In genomic region chr17:5501725-5502124, GRCh38 we compare ENCODE assay signal across 10 cellular contexts. TPM values are rescaled to one million over a fixed set of nuclear protein-coding genes. Genes with fewer than 3 reads are reported as not detected.
A peak's percentile ranks its signal among the peaks of the same experiment; 100 is the strongest.
DNase-seq lines count a peak whose midpoint lies in the region; ATAC-seq lines count a peak whose summit lies in the region.
"Had no signal": no experiment of that assay in that cellular context is flagged by ENCODE, and none has a peak within 500 bp of the region (broad histone marks: within the 10 kb centered on the region; RNA-seq: fewer than 3 reads in every experiment).

No MANE protein-coding gene starts in this region.

- H2BK15ac ChIP-seq in mesenchymal stem cell (ENCODE audit: low read depth, poor library complexity, severe bottlenecking) = peak overlapping the region; percentile 30

- H2AK5ac ChIP-seq in mesenchymal stem cell (ENCODE audit: low read length, severe bottlenecking) = no peak overlapping the region

- no peak overlapping the region for H3K4ac ChIP-seq in mesenchymal stem cell (ENCODE audit: low read depth in 1 of 2, low read length in 2 of 2)

- no peak overlapping the region for H3K27ac Mint-ChIP-seq in activated T-cell treated with anti-CD3 and anti-CD28 coated beads, Interleukin-2, amount 50 U/mL, for 72 hours
- no peak overlapping the region for H3K27ac Mint-ChIP-seq in activated T-helper 1 cell treated with anti-CD3 and anti-CD28 coated beads, Interleukin-12 subunit alpha, Interleukin-12 subunit beta, Interleukin-2, Interleukin-4 antibody, amounts not matched to agents 30 ng/mL and 10 ng/mL and 1 ng/mL, durations not matched to agents 14 hours and 24 hours and 36 hours
- no peak overlapping the region for H3K27ac Mint-ChIP-seq in stimulated activated naive B cell treated with anti-CD40 and anti-IgM and Interleukin-4, amounts not matched to agents 10 μg/mL and 1 μg/mL and 100 μg/mL, for 72 hours

- H2BK12ac ChIP-seq in mesenchymal stem cell (ENCODE audit: low read length in 2 of 2) = peak overlapping the region in 1 of 2 experiments; percentile 75

- no peak overlapping the region for H2BK120ac ChIP-seq in mesenchymal stem cell (ENCODE audit: low read depth, low read length)

- H3K9me3 Mint-ChIP-seq in activated T-cell treated with anti-CD3 and anti-CD28 coated beads, Interleukin-2, amount 50 U/mL, for 72 hours = no peaks in the 10 kb centered on the region
- H3K9me3 Mint-ChIP-seq in activated T-helper 1 cell treated with anti-CD3 and anti-CD28 coated beads, Interleukin-12 subunit alpha, Interleukin-12 subunit beta, Interleukin-2, Interleukin-4 antibody, amounts not matched to agents 30 ng/mL and 10 ng/mL and 1 ng/mL, durations not matched to agents 14 hours and 24 hours and 36 hours = no peaks in the 10 kb centered on the region
- no peaks in the 10 kb centered on the region for H3K9me3 Mint-ChIP-seq in stimulated activated naive B cell treated with anti-CD40 and anti-IgM and Interleukin-4, amounts not matched to agents 10 μg/mL and 1 μg/mL and 100 μg/mL, for 72 hours

- H3K4me3 ChIP-seq in mesenchymal stem cell (ENCODE audit: insufficient read depth in 1 of 2, low read depth in 1 of 2, low read length in 2 of 2) = no peak overlapping the region
- H3K4me3 ChIP-seq in H7 (ENCODE audit: insufficient read depth, low read depth, low read length) = no peak overlapping the region

- intact Hi-C loops in activated T-helper 1 cell treated with anti-CD3 and anti-CD28 coated beads, Interleukin-12 subunit alpha, Interleukin-12 subunit beta, Interleukin-2, Interleukin-4 antibody, amounts not matched to agents 30 ng/mL and 10 ng/mL and 1 ng/mL, durations not matched to agents 14 hours and 24 hours and 36 hours (cut with micrococcal nuclease) = loop anchor here (1.0 to 5.0 kb wide), 3 partner anchors 15 to 81 kb away; partner anchors contain the start of genes DERL2, MIS12 and NLRP1

- peak overlapping the region; percentile 97 to 98 for H3K4me3 Mint-ChIP-seq in activated T-cell treated with anti-CD3 and anti-CD28 coated beads, Interleukin-2, amount 50 U/mL, for 72 hours
- peak overlapping the region; percentile 49 for H3K4me3 Mint-ChIP-seq in activated T-helper 1 cell treated with anti-CD3 and anti-CD28 coated beads, Interleukin-12 subunit alpha, Interleukin-12 subunit beta, Interleukin-2, Interleukin-4 antibody, amounts not matched to agents 30 ng/mL and 10 ng/mL and 1 ng/mL, durations not matched to agents 14 hours and 24 hours and 36 hours
- peak overlapping the region; percentile 5 to 95 for H3K4me3 Mint-ChIP-seq in stimulated activated naive B cell treated with anti-CD40 and anti-IgM and Interleukin-4, amounts not matched to agents 10 μg/mL and 1 μg/mL and 100 μg/mL, for 72 hours

- no peaks in the 10 kb centered on the region for H3K36me3 Mint-ChIP-seq in activated T-cell treated with anti-CD3 and anti-CD28 coated beads, Interleukin-2, amount 50 U/mL, for 72 hours (ENCODE audit: insufficient read depth in 2 of 2)
- peaks cover 25% of the 10 kb centered on the region for H3K36me3 Mint-ChIP-seq in activated T-helper 1 cell treated with anti-CD3 and anti-CD28 coated beads, Interleukin-12 subunit alpha, Interleukin-12 subunit beta, Interleukin-2, Interleukin-4 antibody, amounts not matched to agents 30 ng/mL and 10 ng/mL and 1 ng/mL, durations not matched to agents 14 hours and 24 hours and 36 hours (ENCODE audit: low read depth)
- H3K36me3 Mint-ChIP-seq in stimulated activated naive B cell treated with anti-CD40 and anti-IgM and Interleukin-4, amounts not matched to agents 10 μg/mL and 1 μg/mL and 100 μg/mL, for 72 hours = peaks cover 4 to 7% of the 10 kb centered on the region in 2 donors

- no peak overlapping the region for H3K4me2 ChIP-seq in mesenchymal stem cell (ENCODE audit: low read length, poor library complexity, severe bottlenecking)

- H4K91ac ChIP-seq in mesenchymal stem cell (ENCODE audit: low read length) = no peak overlapping the region

- no peak overlapping the region for H2AFZ ChIP-seq in mesenchymal stem cell (ENCODE audit: low read depth, low read length)

- H3K23ac ChIP-seq in mesenchymal stem cell (ENCODE audit: low read length in 2 of 2) = no peak overlapping the region

- no peaks in the 10 kb centered on the region for H3K9me3 ChIP-seq in mesenchymal stem cell (ENCODE audit: control insufficient read depth, low read length)
- H3K9me3 ChIP-seq: lower lobe of right lung, upper lobe of right lung had no signal

- no peak for ATAC-seq in activated T-cell treated with anti-CD3 and anti-CD28 coated beads, Interleukin-2, amount 50 U/mL, for 72 hours (replicated peaks in 1 of 2)
- ATAC-seq in stimulated activated naive B cell treated with anti-CD40 and anti-IgM and Interleukin-4, amounts not matched to agents 10 μg/mL and 1 μg/mL and 100 μg/mL, for 72 hours (replicated peaks) = no peak

- H3K4me1 Mint-ChIP-seq in activated T-cell treated with anti-CD3 and anti-CD28 coated beads, Interleukin-2, amount 50 U/mL, for 72 hours (ENCODE audit: low read depth) = peaks cover 14% of the 10 kb centered on the region
- H3K4me1 Mint-ChIP-seq in activated T-helper 1 cell treated with anti-CD3 and anti-CD28 coated beads, Interleukin-12 subunit alpha, Interleukin-12 subunit beta, Interleukin-2, Interleukin-4 antibody, amounts not matched to agents 30 ng/mL and 10 ng/mL and 1 ng/mL, durations not matched to agents 14 hours and 24 hours and 36 hours (ENCODE audit: low read depth) = peaks cover 11% of the 10 kb centered on the region
- peaks cover 9 to 18% of the 10 kb centered on the region in 2 donors for H3K4me1 Mint-ChIP-seq in stimulated activated naive B cell treated with anti-CD40 and anti-IgM and Interleukin-4, amounts not matched to agents 10 μg/mL and 1 μg/mL and 100 μg/mL, for 72 hours

- H3K36me3 ChIP-seq in mesenchymal stem cell (ENCODE audit: control insufficient read depth in 1 of 2, insufficient read depth in 2 of 2, low read depth in 1 of 2, low read length in 2 of 2) (peaks cover 0 to 24% of the 10 kb centered on the region in 2 experiments), H7 (replicated peaks; ENCODE audit: control insufficient read depth, insufficient read depth, low read length) (no peaks in the 10 kb centered on the region)
- H3K36me3 ChIP-seq: upper lobe of right lung had no signal

- H3K14ac ChIP-seq in mesenchymal stem cell (ENCODE audit: low read length in 2 of 2) = no peak overlapping the region

- H3K27ac ChIP-seq in mesenchymal stem cell (ENCODE audit: low read length, poor library complexity, severe bottlenecking) = no peak overlapping the region
- H3K27ac ChIP-seq: upper lobe of right lung had no signal

- peaks cover 10% of the 10 kb centered on the region for H3K4me1 ChIP-seq in mesenchymal stem cell (ENCODE audit: control insufficient read depth, insufficient read depth, low read depth, low read length)

- 89% methylated on average over 8 of the region's 8 CpGs for WGBS in mesenchymal stem cell

- no peak overlapping the region for H4K8ac ChIP-seq in mesenchymal stem cell (ENCODE audit: low read length)

- H3K79me1 ChIP-seq in mesenchymal stem cell (replicated peaks; ENCODE audit: low read length, poor library complexity, severe bottlenecking) = peaks cover 1% of the 10 kb centered on the region

- H3K27me3 Mint-ChIP-seq in activated T-cell treated with anti-CD3 and anti-CD28 coated beads, Interleukin-2, amount 50 U/mL, for 72 hours (ENCODE audit: low read depth) = no peaks in the 10 kb centered on the region
- peaks cover under 1% of the 10 kb centered on the region for H3K27me3 Mint-ChIP-seq in activated T-helper 1 cell treated with anti-CD3 and anti-CD28 coated beads, Interleukin-12 subunit alpha, Interleukin-12 subunit beta, Interleukin-2, Interleukin-4 antibody, amounts not matched to agents 30 ng/mL and 10 ng/mL and 1 ng/mL, durations not matched to agents 14 hours and 24 hours and 36 hours (ENCODE audit: insufficient read depth)
- no peaks in the 10 kb centered on the region for H3K27me3 Mint-ChIP-seq in stimulated activated naive B cell treated with anti-CD40 and anti-IgM and Interleukin-4, amounts not matched to agents 10 μg/mL and 1 μg/mL and 100 μg/mL, for 72 hours

- peaks cover 0 to 4% of the 10 kb centered on the region in 2 experiments for H3K27me3 ChIP-seq in mesenchymal stem cell (ENCODE audit: control insufficient read depth in 1 of 2, insufficient read depth in 1 of 2, low read length in 2 of 2)
- peaks cover 28% of the 10 kb centered on the region for H3K27me3 ChIP-seq in H7 (ENCODE audit: control insufficient read depth, insufficient read depth, low read length)

- peak overlapping the region; percentile 84 for H3K9ac ChIP-seq in mesenchymal stem cell (ENCODE audit: low read length)

- in situ Hi-C loops in ACHN (cut with HindIII; ENCODE audit: low pct_ligation_motif_present, low pct_unique_long_range_greater_than_20kb, low sequenced_read_pairs) = no loop called here

- H3K18ac ChIP-seq in mesenchymal stem cell (ENCODE audit: low read depth in 1 of 2, low read length in 2 of 2) = no peak overlapping the region

- H2BK5ac ChIP-seq in mesenchymal stem cell (ENCODE audit: low read depth, low read length, poor library complexity, severe bottlenecking) = no peak overlapping the region

- no peak for DNase-seq in activated T-cell treated with anti-CD3 and anti-CD28 coated beads, Interleukin-2, amount 50 U/mL, for 72 hours
- no peak for DNase-seq in activated T-cell treated with anti-CD3 and anti-CD28 coated beads, Interleukin-2, amount 50 U/mL, for 48 hours
- no peak for DNase-seq in activated T-helper 1 cell treated with anti-CD3 and anti-CD28 coated beads, Interleukin-12 subunit alpha, Interleukin-12 subunit beta, Interleukin-2, Interleukin-4 antibody, amounts not matched to agents 30 ng/mL and 10 ng/mL and 1 ng/mL, durations not matched to agents 14 hours and 24 hours and 36 hours (ENCODE audit: low spot score)
- DNase-seq in mesenchymal stem cell (no peak), ACHN (no peak), H7 (no peak)
- no peak for DNase-seq in stimulated activated naive B cell treated with anti-CD40 and anti-IgM and Interleukin-4, amounts not matched to agents 10 μg/mL and 1 μg/mL and 100 μg/mL, for 72 hours
- DNase-seq in stimulated activated CD4-positive, alpha-beta T cell treated with anti-CD3 and anti-CD28 coated beads, Interleukin-12 subunit alpha, Interleukin-12 subunit beta, amount 100 ng/mL, for 4 hours = no peak

RNA-seq across cellular contexts. Expression of gene MIS12, which starts 15.4 kb away (rescaled TPM):
- total RNA-seq in activated T-cell treated with anti-CD3 and anti-CD28 coated beads, Interleukin-2, amount 50 U/mL, for 72 hours = 10 to 100 TPM; 38.6 to 39.6 TPM
- 38.1 and 39.6 TPM in 2 replicates for total RNA-seq in activated T-helper 1 cell treated with anti-CD3 and anti-CD28 coated beads, Interleukin-12 subunit alpha, Interleukin-12 subunit beta, Interleukin-2, Interleukin-4 antibody, amounts not matched to agents 30 ng/mL and 10 ng/mL and 1 ng/mL, durations not matched to agents 14 hours and 24 hours and 36 hours
- 10.6 TPM for polyA plus RNA-seq in mesenchymal stem cell (2013, experiment 1 of 2)
- 9.2 TPM for polyA plus RNA-seq in mesenchymal stem cell (2013, experiment 2 of 2)
- 21.5 and 29.9 TPM in 2 replicates for total RNA-seq in H7 (2014; rRNA removed; shearing (Covaris generic))

RNA-seq across cellular contexts. Expression of gene DERL2, which starts 15.7 kb away (rescaled TPM):
- 10 to 100 TPM; 71.5 to 87.3 TPM for total RNA-seq in activated T-cell treated with anti-CD3 and anti-CD28 coated beads, Interleukin-2, amount 50 U/mL, for 72 hours
- total RNA-seq in activated T-helper 1 cell treated with anti-CD3 and anti-CD28 coated beads, Interleukin-12 subunit alpha, Interleukin-12 subunit beta, Interleukin-2, Interleukin-4 antibody, amounts not matched to agents 30 ng/mL and 10 ng/mL and 1 ng/mL, durations not matched to agents 14 hours and 24 hours and 36 hours = 71.7 and 73.2 TPM in 2 replicates
- 46.0 TPM for polyA plus RNA-seq in mesenchymal stem cell (2013, experiment 1 of 2)
- polyA plus RNA-seq in mesenchymal stem cell (2013, experiment 2 of 2) = 45.1 TPM
- 24.5 and 27.6 TPM in 2 replicates for total RNA-seq in H7 (2014; rRNA removed; shearing (Covaris generic))

RNA-seq across cellular contexts. Expression of gene DHX33, which starts 32.9 kb away (rescaled TPM):
- 10 to 100 TPM; 20.6 to 26.4 TPM for total RNA-seq in activated T-cell treated with anti-CD3 and anti-CD28 coated beads, Interleukin-2, amount 50 U/mL, for 72 hours
- 38.0 and 41.8 TPM in 2 replicates for total RNA-seq in activated T-helper 1 cell treated with anti-CD3 and anti-CD28 coated beads, Interleukin-12 subunit alpha, Interleukin-12 subunit beta, Interleukin-2, Interleukin-4 antibody, amounts not matched to agents 30 ng/mL and 10 ng/mL and 1 ng/mL, durations not matched to agents 14 hours and 24 hours and 36 hours
- polyA plus RNA-seq in mesenchymal stem cell (2013, experiment 1 of 2) = 7.7 TPM
- polyA plus RNA-seq in mesenchymal stem cell (2013, experiment 2 of 2) = 8.0 TPM
- total RNA-seq in H7 (2014; rRNA removed; shearing (Covaris generic)) = 21.0 and 31.9 TPM in 2 replicates
